Comparison of ENCODE assay signal across 19 cellular contexts in the genomic region with DNA sequence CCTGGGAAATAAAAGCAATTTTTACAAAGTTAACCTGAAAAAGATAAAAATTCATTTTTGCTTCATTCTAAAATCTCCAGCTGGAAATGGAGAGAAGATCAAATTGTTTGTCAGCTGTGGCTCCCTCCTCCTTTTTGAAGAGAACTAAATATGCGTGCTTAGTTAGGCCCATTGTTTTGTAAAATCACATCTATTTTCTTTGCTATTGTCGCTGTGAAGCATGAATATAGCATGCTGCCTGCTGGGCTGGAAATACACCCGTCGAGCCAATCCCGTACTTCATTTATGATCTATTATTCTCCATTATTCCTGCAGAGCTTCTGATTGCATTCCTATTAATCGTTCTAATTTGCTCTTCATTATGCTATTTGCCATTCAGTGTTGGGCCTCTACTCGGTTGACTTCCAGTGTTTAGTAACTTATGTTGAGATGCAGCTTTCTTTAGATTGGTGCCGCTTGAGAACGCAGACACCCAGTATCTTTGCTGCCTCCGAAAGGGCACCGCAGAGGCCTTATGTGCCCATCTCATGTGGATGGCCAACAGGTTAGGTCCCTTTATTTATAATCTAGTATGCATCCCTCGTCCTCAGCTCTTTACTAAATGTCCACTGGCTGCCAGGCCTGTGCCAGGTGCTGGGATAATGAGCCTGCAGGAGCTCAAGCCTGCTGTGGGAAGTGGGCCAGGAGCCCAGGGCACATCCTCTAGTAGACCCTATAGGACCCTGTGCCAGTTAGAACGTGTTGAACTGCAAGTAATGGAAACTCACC.
"Had no signal": no experiment of that assay in that cellular context is flagged by ENCODE, and none has a peak within 500 bp of the region (broad histone marks: within the 10 kb centered on the region; RNA-seq: fewer than 3 reads in every experiment).

No MANE protein-coding gene starts in this region.

- H3K27ac ChIP-seq: body of pancreas, epithelial cell of prostate, lower lobe of right lung, sigmoid colon had no signal

- H3K9me3 ChIP-seq: body of pancreas, lower lobe of right lung, sigmoid colon had no signal

- H3K27me3 ChIP-seq: body of pancreas, sigmoid colon had no signal

- H3K36me3 ChIP-seq: lower lobe of right lung, sigmoid colon had no signal

- ATAC-seq: activated naive CD4-positive, alpha-beta T cell treated with anti-CD3 and anti-CD28 coated beads, Interleukin-2, amount 50 U/mL, for 72 hours; activated T-helper 17 cell treated with anti-CD3 and anti-CD28 coated beads, Interleukin-2, amount 50 U/mL, for 72 hours; body of pancreas; left cardiac atrium; lower lobe of right lung; naive thymus-derived CD4-positive, alpha-beta T cell; T-helper 17 cell had no signal

- H3K4me1 ChIP-seq: lower lobe of right lung had no signal

- H3K4me3 ChIP-seq: body of pancreas, lower lobe of right lung, sigmoid colon had no signal

- DNase-seq: activated CD4-positive, alpha-beta T cell treated with anti-CD3 and anti-CD28 coated beads, Interleukin-2, amount 50 U/mL, for 1 hour; activated T-cell treated with anti-CD3 and anti-CD28 coated beads for 4 hours; amniotic stem cell; body of pancreas; cortex of kidney; effector memory CD4-positive, alpha-beta T cell; hippocampal formation; left cardiac atrium; lower lobe of right lung; naive thymus-derived CD4-positive, alpha-beta T cell; sigmoid colon; stimulated activated CD4-positive, alpha-beta T cell treated with anti-CD3 and anti-CD28 coated beads, Interleukin-12 subunit alpha, Interleukin-12 subunit beta, amount 100 ng/mL, for 4 hours; stimulated activated naive CD4-positive, alpha-beta T cell; substantia nigra; T-helper 17 cell; trophoblast cell had no signal
